Comparison of ENCODE assay signal across 1 cellular context in genomic region chr21:41979335-41979734, GRCh38.
TF ChIP-seq lines count a peak whose summit lies in the region.

No MANE protein-coding gene starts in this region.

TF ChIP-seq in K562, 482 proteins besides CTCF, POLR2A, EP300 and RAD21 (continued from another document):
- TF ChIP-seq AFF1 (IDR thresholded peaks at IDR 0.05; ENCODE audit: low read depth in 1 of 2, partially characterized antibody in 2 of 2), result peak in 1 of 2 experiments; percentile 71
- TF ChIP-seq, protein P1, sequence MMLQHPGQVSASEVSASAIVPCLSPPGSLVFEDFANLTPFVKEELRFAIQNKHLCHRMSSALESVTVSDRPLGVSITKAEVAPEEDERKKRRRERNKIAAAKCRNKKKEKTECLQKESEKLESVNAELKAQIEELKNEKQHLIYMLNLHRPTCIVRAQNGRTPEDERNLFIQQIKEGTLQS (IDR thresholded peaks at IDR 0.05), result peak; percentile 32; the same call in 1 of the 2 replicates
- TF ChIP-seq, protein P1 (CRISPR knock-in tag; conservative IDR thresholded peaks at IDR 0.05), result no peak
